8 cellular contexts compared by ENCODE assay signal in the genomic region with DNA sequence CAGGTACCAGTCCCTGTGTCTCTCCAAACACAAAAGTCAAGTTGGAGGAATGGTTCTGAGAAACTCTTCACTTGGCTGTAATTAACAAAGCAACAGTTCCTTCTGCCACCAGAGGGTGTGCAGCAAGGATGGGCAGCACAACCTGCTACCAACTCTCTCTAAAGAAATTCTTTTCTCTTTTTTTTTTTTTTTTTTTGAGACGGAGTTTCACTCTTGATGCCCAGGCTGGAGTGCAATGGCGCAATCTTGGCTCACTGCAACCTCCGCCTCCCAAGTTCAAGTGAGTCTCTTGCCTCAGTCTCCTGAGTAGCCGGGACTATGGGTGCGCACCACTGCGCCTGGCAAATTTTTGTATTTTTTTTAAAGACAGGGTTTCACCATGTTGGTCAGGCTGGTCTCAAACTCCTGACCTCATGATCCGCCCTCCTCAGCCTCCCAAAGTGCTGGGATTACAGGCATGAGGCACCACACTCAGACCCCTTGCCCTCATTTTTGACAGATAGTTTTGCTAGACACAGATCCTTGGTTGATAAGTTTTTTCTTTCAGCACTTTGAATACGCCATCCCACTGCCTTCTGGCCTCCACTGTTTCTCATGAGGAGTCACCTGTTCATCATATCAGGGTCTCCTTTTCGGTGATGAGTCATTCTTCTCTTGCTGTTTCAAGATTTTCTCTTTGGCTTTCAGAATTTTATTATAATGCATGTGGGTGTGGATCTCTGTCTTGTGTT.
A peak's percentile ranks its signal among the peaks of the same experiment; 100 is the strongest.
DNase-seq lines count a peak whose midpoint lies in the region; ATAC-seq and TF ChIP-seq lines count a peak whose summit lies in the region.

No MANE protein-coding gene starts in this region.

- H3K79me2 ChIP-seq in DOHH2 (ENCODE audit: control insufficient read depth, low read length) = no peaks in the 10 kb centered on the region

- H3K4me2 ChIP-seq in DOHH2 (ENCODE audit: low read length) = no peak overlapping the region

- no peaks in the 10 kb centered on the region for H3K9me2 ChIP-seq in DOHH2 (replicated peaks; ENCODE audit: control insufficient read depth, low read length)

- TF ChIP-seq CTCF in DOHH2 (IDR thresholded peaks at IDR 0.05; ENCODE audit: low read depth, low read length, poor library complexity, severe bottlenecking) (peak; percentile 55), LNCAP (IDR thresholded peaks at IDR 0.05) (peak; percentile 66)

- H3K9ac ChIP-seq in adipocyte (ENCODE audit: low read length) = no peak overlapping the region

- DNase-seq in adipocyte (ENCODE audit: low read depth) (peak; percentile 10), left kidney (ENCODE audit: low read depth, low spot score) (peak; percentile 24), DMS79 (lab: John Stamatoyannopoulos, UW) (no peak)

- H3K4me3 ChIP-seq in DOHH2 (ENCODE audit: low read length) (no peak overlapping the region), adipocyte (ENCODE audit: low read length) (no peak overlapping the region)

- H4K20me1 ChIP-seq in DOHH2 (ENCODE audit: control insufficient read depth, insufficient read depth, low read depth, low read length) = no peaks in the 10 kb centered on the region

- no peak for ATAC-seq in HG03520 (IDR thresholded peaks at IDR 0.05; ENCODE audit: unreplicated experiment)
- ATAC-seq in HG03432 (IDR thresholded peaks at IDR 0.05; ENCODE audit: unreplicated experiment) = no peak
- ATAC-seq in GM19023 (IDR thresholded peaks at IDR 0.05; ENCODE audit: unreplicated experiment) = no peak

- H3K9me3 ChIP-seq in DOHH2 (ENCODE audit: control insufficient read depth, insufficient read depth, low read length) (no peaks in the 10 kb centered on the region), adipocyte (ENCODE audit: control insufficient read depth, low read length) (no peaks in the 10 kb centered on the region)

- H3F3A ChIP-seq in DOHH2 (ENCODE audit: control insufficient read depth, insufficient read depth) = 0 out of 2 replicates have a peak, but pooled peaks cover 3% of the 10 kb centered on the region

- H3K27ac ChIP-seq in DOHH2 (ENCODE audit: low read depth, low read length) = no peak overlapping the region

- H3K36me3 ChIP-seq in DOHH2 (ENCODE audit: control insufficient read depth, low read length) = no peaks in the 10 kb centered on the region
- H3K36me3 ChIP-seq in adipocyte (ENCODE audit: control insufficient read depth, insufficient read depth, low read length, severe bottlenecking) = no peaks in the 10 kb centered on the region

- H3K4me1 ChIP-seq in DOHH2 (ENCODE audit: control insufficient read depth, low read length) = peaks cover 32% of the 10 kb centered on the region
- peaks cover 25% of the 10 kb centered on the region for H3K4me1 ChIP-seq in adipocyte (ENCODE audit: control insufficient read depth, insufficient read depth, low read length)

- H3K27me3 ChIP-seq in DOHH2 (ENCODE audit: control insufficient read depth, low read length) (no peaks in the 10 kb centered on the region), adipocyte (replicated peaks; ENCODE audit: control insufficient read depth, insufficient read depth, low read length) (no peaks in the 10 kb centered on the region)
